ENCODE assay signal across 16 cellular contexts in the genomic region with DNA sequence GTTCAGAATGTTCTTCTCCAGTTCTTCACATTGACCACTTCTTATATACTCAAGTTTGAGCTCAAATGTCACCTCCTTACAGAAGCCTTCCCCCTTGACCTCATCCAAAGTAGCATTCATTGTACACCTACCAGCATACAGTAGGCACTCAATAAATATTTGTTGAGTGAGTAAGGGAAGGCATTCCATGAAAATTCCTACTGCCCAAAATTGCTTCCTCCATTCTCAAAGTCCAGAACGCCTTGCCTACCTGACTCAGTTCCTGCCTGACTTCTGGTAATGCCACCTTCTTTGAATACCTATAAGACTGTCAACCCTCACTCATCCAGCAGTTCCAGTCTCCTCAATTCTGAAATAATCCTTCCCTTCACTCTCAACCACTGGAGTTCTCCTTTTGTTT. TPM values are rescaled to one million over a fixed set of nuclear protein-coding genes. Genes with fewer than 3 reads are reported as not detected.
DNase-seq lines count a peak whose midpoint lies in the region; ATAC-seq and TF ChIP-seq lines count a peak whose summit lies in the region.
"Had no signal": no experiment of that assay in that cellular context is flagged by ENCODE, and none has a peak within 500 bp of the region (broad histone marks: within the 10 kb centered on the region; RNA-seq: fewer than 3 reads in every experiment).

No MANE protein-coding gene starts in this region.

- DNase-seq in RWPE2 (ENCODE audit: low spot score) (no peak), epithelial cell of esophagus (ENCODE audit: low read depth) (peak; percentile 14), NCI-H345 (lab: John Stamatoyannopoulos, UW) (no peak), esophagus squamous epithelium (lab: John Stamatoyannopoulos, UW) (no peak), SK-N-SH (no peak)
- DNase-seq: CD8-positive, alpha-beta T cell; COR-L47; DMS153; DMS79 treated with DMSO at 0.1 percent for 48 hours; GF-D8; H9; HFFc6 had no signal

- no peak for TF ChIP-seq POLR2A in esophagus squamous epithelium (IDR thresholded peaks at IDR 0.05)

- no peak overlapping the region for H2AFZ ChIP-seq in SK-N-SH (ENCODE audit: low read depth)
- H2AFZ ChIP-seq: GM23338 had no signal

- H3K9ac ChIP-seq in SK-N-SH, result no peak overlapping the region

- CTCF ChIA-PET in HEK293 (lab: Yijun Ruan, JAX) (interaction anchor here (0.8 to 2.1 kb wide), 2 partner anchors 10 to 14 kb away, joined by 3 to 18 read pairs; no protein-coding TSS in a partner anchor), SK-N-SH (lab: Yijun Ruan, JAX) (interaction anchor here (2.3 to 3.6 kb wide), 2 partner anchors 10 to 14 kb away, joined by 12 to 13 read pairs; a partner anchor contains a TSS)

- 71 to 81% methylated on average over 1 of the region's 1 CpG for WGBS in esophagus squamous epithelium, 2 donors
- 64% methylated on average over 1 of the region's 1 CpG for WGBS in SK-N-SH (ENCODE audit: low lambda C conversion rate)

- H3K27ac ChIP-seq in DOHH2 (ENCODE audit: low read depth, low read length) (peak overlapping the region; percentile 100), HEK293 (ENCODE audit: extremely low read depth, low read depth, low read length) (no peak overlapping the region), RWPE2 (ENCODE audit: poor library complexity, severe bottlenecking) (no peak overlapping the region), esophagus squamous epithelium (no peak overlapping the region), SK-N-SH (ENCODE audit: low read depth in 2 of 2, low read length in 1 of 2) (no peak overlapping the region)

- no peaks in the 10 kb centered on the region for H3K9me2 ChIP-seq in DOHH2 (replicated peaks; ENCODE audit: control insufficient read depth, low read length)
- H3K9me2 ChIP-seq in SK-N-SH, result no peaks in the 10 kb centered on the region

- peaks cover 41% of the 10 kb centered on the region for H3F3A ChIP-seq in DOHH2 (ENCODE audit: control insufficient read depth, insufficient read depth)
- H3F3A ChIP-seq in SK-N-SH (replicated peaks; ENCODE audit: insufficient read depth), result peaks cover 6% of the 10 kb centered on the region

- intact Hi-C loops in esophagus squamous epithelium (cut with DNase I), result no loop called here

- H3K4me3 ChIP-seq in DOHH2 (ENCODE audit: low read length) (no peak overlapping the region), HEK293 (ENCODE audit: low read depth, low read length) (no peak overlapping the region), RWPE2 (ENCODE audit: severe bottlenecking) (no peak overlapping the region), epithelial cell of esophagus (ENCODE audit: low read length) (no peak overlapping the region), esophagus squamous epithelium (no peak overlapping the region), SK-N-SH (ENCODE audit: low read depth in 2 of 2, low read length in 1 of 2) (no peak overlapping the region)
- H3K4me3 ChIP-seq: GM23338 had no signal

- H3K4me1 ChIP-seq in DOHH2 (ENCODE audit: control insufficient read depth, low read length) (peaks cover 83% of the 10 kb centered on the region), HEK293 (ENCODE audit: control insufficient read depth, insufficient read depth, low read length) (no peaks in the 10 kb centered on the region), RWPE2 (ENCODE audit: insufficient read depth, poor library complexity, severe bottlenecking) (no peaks in the 10 kb centered on the region), esophagus squamous epithelium (no peaks in the 10 kb centered on the region), SK-N-SH (ENCODE audit: control insufficient read depth in 1 of 2, insufficient read depth in 2 of 2, low read depth in 1 of 2, low read length in 1 of 2) (no peaks in the 10 kb centered on the region)

- no peak for TF ChIP-seq CTCF in DOHH2 (IDR thresholded peaks at IDR 0.05; ENCODE audit: low read depth, low read length, poor library complexity, severe bottlenecking)
- TF ChIP-seq CTCF in HEK293 (tag by site-specific recombination; IDR thresholded peaks at IDR 0.05), result no peak
- TF ChIP-seq CTCF in RWPE2 (IDR thresholded peaks at IDR 0.05; ENCODE audit: poor library complexity, severe bottlenecking), result no peak
- no peak for TF ChIP-seq CTCF in epithelial cell of esophagus (IDR thresholded peaks at IDR 0.05; ENCODE audit: insufficient read depth, low read depth, low read length, missing control alignments)
- TF ChIP-seq CTCF in esophagus squamous epithelium (IDR thresholded peaks at IDR 0.05), result no peak
- no peak for TF ChIP-seq CTCF in SK-N-SH (IDR thresholded peaks at IDR 0.05)

- POLR2A ChIA-PET in HEK293 (lab: Yijun Ruan, JAX) (no interaction called here), SK-N-SH (lab: Yijun Ruan, JAX) (no interaction called here)

- H3K36me3 ChIP-seq in DOHH2 (ENCODE audit: control insufficient read depth, low read length) (no peaks in the 10 kb centered on the region), HEK293 (ENCODE audit: control insufficient read depth in 2 of 2, insufficient read depth in 1 of 2, low read length in 2 of 2) (no peaks in the 10 kb centered on the region), RWPE2 (ENCODE audit: low read depth) (no peaks in the 10 kb centered on the region), esophagus squamous epithelium (no peaks in the 10 kb centered on the region), SK-N-SH (replicated peaks in 1 of 2; ENCODE audit: control insufficient read depth in 1 of 2, insufficient read depth in 2 of 2, low read length in 1 of 2) (no peaks in the 10 kb centered on the region)

- H3K4me2 ChIP-seq in DOHH2 (ENCODE audit: low read length) (no peak overlapping the region), SK-N-SH (no peak overlapping the region)
- H3K4me2 ChIP-seq: GM23338 had no signal

- H3K9me3 ChIP-seq in DOHH2 (ENCODE audit: control insufficient read depth, insufficient read depth, low read length) (no peaks in the 10 kb centered on the region), HEK293 (ENCODE audit: control insufficient read depth, insufficient read depth, low read depth, low read length) (no peaks in the 10 kb centered on the region), RWPE2 (ENCODE audit: severe bottlenecking) (no peaks in the 10 kb centered on the region), esophagus squamous epithelium (no peaks in the 10 kb centered on the region), SK-N-SH (no peaks in the 10 kb centered on the region)

- no peaks in the 10 kb centered on the region for H3K79me2 ChIP-seq in DOHH2 (ENCODE audit: control insufficient read depth, low read length)
- H3K79me2 ChIP-seq in SK-N-SH (ENCODE audit: insufficient read depth), result no peaks in the 10 kb centered on the region

- H3K27me3 ChIP-seq in DOHH2 (ENCODE audit: control insufficient read depth, low read length) (no peaks in the 10 kb centered on the region), RWPE2 (ENCODE audit: insufficient read depth, poor library complexity, severe bottlenecking) (no peaks in the 10 kb centered on the region), esophagus squamous epithelium (no peaks in the 10 kb centered on the region), SK-N-SH (ENCODE audit: insufficient read depth) (no peaks in the 10 kb centered on the region)

- H4K20me1 ChIP-seq in DOHH2 (ENCODE audit: control insufficient read depth, insufficient read depth, low read depth, low read length) (no peaks in the 10 kb centered on the region), SK-N-SH (ENCODE audit: insufficient read depth) (no peaks in the 10 kb centered on the region)

- TF ChIP-seq RAD21 in SK-N-SH (IDR thresholded peaks at IDR 0.05; ENCODE audit: low read length), result no peak

- ATAC-seq in RWPE2 (ENCODE audit: low read depth), result peak; percentile 44; the same call in 2 of the 3 replicates
- no peak for ATAC-seq in GM21367 (IDR thresholded peaks at IDR 0.05; ENCODE audit: unreplicated experiment)
- ATAC-seq: CD8-positive, alpha-beta T cell; GM23338 had no signal

- TF ChIP-seq EP300 in SK-N-SH (IDR thresholded peaks at IDR 0.05; ENCODE audit: borderline replicate concordance in 1 of 2, low read depth in 1 of 2, low read length in 1 of 2), result no peak

TF ChIP-seq in HEK293, 187 proteins besides CTCF, POLR2A, EP300 and RAD21:
- TF ChIP-seq ZNF514 (tag by site-specific recombination; IDR thresholded peaks at IDR 0.05) (no peak), ZNF600 (tag by site-specific recombination; IDR thresholded peaks at IDR 0.05) (peak; percentile 85)
- TF ChIP-seq, protein P1, sequence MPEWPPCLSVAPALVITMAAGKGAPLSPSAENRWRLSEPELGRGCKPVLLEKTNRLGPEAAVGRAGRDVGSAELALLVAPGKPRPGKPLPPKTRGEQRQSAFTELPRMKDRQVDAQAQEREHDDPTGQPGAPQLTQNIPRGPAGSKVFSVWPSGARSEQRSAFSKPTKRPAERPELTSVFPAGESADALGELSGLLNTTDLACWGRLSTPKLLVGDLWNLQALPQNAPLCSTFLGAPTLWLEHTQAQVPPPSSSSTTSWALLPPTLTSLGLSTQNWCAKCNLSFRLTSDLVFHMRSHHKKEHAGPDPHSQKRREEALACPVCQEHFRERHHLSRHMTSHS (tag by site-specific recombination; IDR thresholded peaks at IDR 0.05), result no peak
TF ChIP-seq in HEK293: peak in this region for 1.

TF ChIP-seq in SK-N-SH, 30 proteins besides CTCF, POLR2A, EP300 and RAD21:
- no peak for TF ChIP-seq TAF1 (IDR thresholded peaks at IDR 0.05; ENCODE audit: borderline replicate concordance, low read depth, low read length)
- no peak for TF ChIP-seq MXI1 (IDR thresholded peaks at IDR 0.05; ENCODE audit: low read depth, low read length)
- TF ChIP-seq JUND (IDR thresholded peaks at IDR 0.05), result no peak
- TF ChIP-seq YY1 (IDR thresholded peaks at IDR 0.05; ENCODE audit: low read depth), result no peak
- no peak for TF ChIP-seq MEF2A (IDR thresholded peaks at IDR 0.05; ENCODE audit: borderline replicate concordance, low read depth)
- no peak for TF ChIP-seq SMC3 (IDR thresholded peaks at IDR 0.05; ENCODE audit: low read depth, low read length)
- TF ChIP-seq FOXJ3 (CRISPR knock-in tag; IDR thresholded peaks at IDR 0.05), result no peak
- TF ChIP-seq, protein P2, sequence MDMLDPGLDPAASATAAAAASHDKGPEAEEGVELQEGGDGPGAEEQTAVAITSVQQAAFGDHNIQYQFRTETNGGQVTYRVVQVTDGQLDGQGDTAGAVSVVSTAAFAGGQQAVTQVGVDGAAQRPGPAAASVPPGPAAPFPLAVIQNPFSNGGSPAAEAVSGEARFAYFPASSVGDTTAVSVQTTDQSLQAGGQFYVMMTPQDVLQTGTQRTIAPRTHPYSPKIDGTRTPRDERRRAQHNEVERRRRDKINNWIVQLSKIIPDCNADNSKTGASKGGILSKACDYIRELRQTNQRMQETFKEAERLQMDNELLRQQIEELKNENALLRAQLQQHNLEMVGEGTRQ (IDR thresholded peaks at IDR 0.05; ENCODE audit: borderline replicate concordance, low read depth, low read length), result no peak
- TF ChIP-seq GATA2 (CRISPR knock-in tag; IDR thresholded peaks at IDR 0.05), result no peak

RNA-seq across cellular contexts. Expression of a gene that starts 14.8 kb away (rescaled TPM):
- 10 to 100 TPM; 37.6 to 84.1 (median 53.0) TPM for total RNA-seq in esophagus squamous epithelium
- 51.9 and 61.4 TPM in 2 replicates for polyA plus RNA-seq in SK-N-SH (2012; rRNA removed)
- polyA plus RNA-seq in SK-N-SH (2012; cell fraction: cytosol; rRNA removed), result 54.3 and 56.9 TPM in 2 replicates
- polyA plus RNA-seq in SK-N-SH (2012; cell fraction: nucleus; rRNA removed), result 97.5 and 134 TPM in 2 replicates
